In the genomic region with DNA sequence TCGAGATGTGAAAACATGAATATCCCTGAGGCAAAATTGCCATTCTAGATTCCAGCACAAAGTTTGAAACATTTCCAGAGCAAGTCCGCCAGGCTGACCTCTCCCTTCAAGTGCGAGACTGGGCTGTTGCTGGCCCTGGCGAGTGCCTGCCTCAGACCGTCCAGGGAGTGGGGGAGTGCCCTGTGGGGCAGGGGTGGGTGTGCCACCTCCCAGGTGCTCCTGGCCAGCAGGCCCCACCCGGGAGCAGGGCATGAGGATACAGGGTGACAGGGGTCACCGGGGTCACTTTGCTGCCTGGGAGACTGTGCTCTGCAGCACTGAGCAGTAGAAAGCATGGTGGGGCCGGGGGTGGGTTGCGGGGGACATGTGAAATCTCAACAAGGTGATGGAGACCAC, we compare ENCODE assay signal across 25 cellular contexts.
A peak's percentile ranks its signal among the peaks of the same experiment; 100 is the strongest.
DNase-seq lines count a peak whose midpoint lies in the region; ATAC-seq and TF ChIP-seq lines count a peak whose summit lies in the region.
"Had no signal": no experiment of that assay in that cellular context is flagged by ENCODE, and none has a peak within 500 bp of the region (broad histone marks: within the 10 kb centered on the region; RNA-seq: fewer than 3 reads in every experiment).

No MANE protein-coding gene starts in this region.

- no peaks in the 10 kb centered on the region for H3K27me3 Mint-ChIP-seq in CD4-positive, alpha-beta memory T cell
- H3K27me3 Mint-ChIP-seq: activated naive CD4-positive, alpha-beta T cell treated with anti-CD3 and anti-CD28 coated beads, Interleukin-2, amount 50 U/mL, for 24 hours; IgD-negative memory B cell had no signal

- H3K9me3 Mint-ChIP-seq in CD4-positive, alpha-beta memory T cell = no peaks in the 10 kb centered on the region
- H3K9me3 Mint-ChIP-seq: activated naive CD4-positive, alpha-beta T cell treated with anti-CD3 and anti-CD28 coated beads, Interleukin-2, amount 50 U/mL, for 24 hours; activated T-helper 1 cell treated with anti-CD3 and anti-CD28 coated beads, Interleukin-12 subunit alpha, Interleukin-12 subunit beta, Interleukin-2, Interleukin-4 antibody, amounts not matched to agents 30 ng/mL and 10 ng/mL and 1 ng/mL, durations not matched to agents 14 hours and 24 hours and 36 hours; CD14-positive monocyte; IgD-negative memory B cell; natural killer cell had no signal

- no peak overlapping the region for H2BK12ac ChIP-seq in neuronal stem cell (ENCODE audit: low read length)

- H3K4me3 ChIP-seq in neuronal stem cell (ENCODE audit: low read length in 2 of 2) (no peak overlapping the region), upper lobe of right lung (no peak overlapping the region), Peyer's patch (no peak overlapping the region)
- H3K4me3 ChIP-seq in CD4-positive, alpha-beta memory T cell (ENCODE audit: low read length in 2 of 2) = no peak overlapping the region
- H3K4me3 ChIP-seq: dorsolateral prefrontal cortex, heart right ventricle had no signal

- WGBS in neuronal stem cell (ENCODE audit: extremely low coverage in 2 of 2, insufficient read length in 2 of 2, insufficient replicate concordance in 1 of 2), 2 donors = no CpG with 5 or more reads among the region's 9 CpGs

- H3K36me3 Mint-ChIP-seq in CD4-positive, alpha-beta memory T cell = peaks cover 0 to 11% of the 10 kb centered on the region in 2 donors
- H3K36me3 Mint-ChIP-seq: natural killer cell had no signal

- no peak overlapping the region for H3K14ac ChIP-seq in neuronal stem cell (ENCODE audit: low read length)

- H3K4me1 ChIP-seq in foreskin keratinocyte = peaks cover 25% of the 10 kb centered on the region
- H3K4me1 ChIP-seq in neuronal stem cell (ENCODE audit: control insufficient read depth in 2 of 2, insufficient read depth in 1 of 2, low read depth in 1 of 2, low read length in 2 of 2) = peaks cover 20 to 43% of the 10 kb centered on the region in 2 donors
- H3K4me1 ChIP-seq in upper lobe of right lung = peaks cover 34% of the 10 kb centered on the region
- H3K4me1 ChIP-seq in Peyer's patch = no peaks in the 10 kb centered on the region
- no peaks in the 10 kb centered on the region for H3K4me1 ChIP-seq in CD4-positive, alpha-beta memory T cell (ENCODE audit: insufficient read depth, low read length)

- no peak overlapping the region for H2BK15ac ChIP-seq in neuronal stem cell (ENCODE audit: low read length)

- peaks cover 2% of the 10 kb centered on the region for H3K79me1 ChIP-seq in neuronal stem cell (ENCODE audit: low read depth, low read length)

- intact Hi-C loops in upper lobe of right lung (cut with DNase I) = no loop called here
- intact Hi-C loops in CD4-positive, alpha-beta memory T cell (cut with micrococcal nuclease) = no loop called here

- no peaks in the 10 kb centered on the region for H3K4me1 Mint-ChIP-seq in CD4-positive, alpha-beta memory T cell
- H3K4me1 Mint-ChIP-seq: activated naive CD4-positive, alpha-beta T cell treated with anti-CD3 and anti-CD28 coated beads, Interleukin-2, amount 50 U/mL, for 24 hours had no signal

- no peak overlapping the region for H2BK5ac ChIP-seq in neuronal stem cell (ENCODE audit: low read length)

- no peak overlapping the region for H3K27ac Mint-ChIP-seq in CD4-positive, alpha-beta memory T cell
- H3K27ac Mint-ChIP-seq: activated naive CD4-positive, alpha-beta T cell treated with anti-CD3 and anti-CD28 coated beads, Interleukin-2, amount 50 U/mL, for 24 hours; activated T-helper 1 cell treated with anti-CD3 and anti-CD28 coated beads, Interleukin-12 subunit alpha, Interleukin-12 subunit beta, Interleukin-2, Interleukin-4 antibody, amounts not matched to agents 30 ng/mL and 10 ng/mL and 1 ng/mL, durations not matched to agents 14 hours and 24 hours and 36 hours; CD14-positive monocyte; IgD-negative memory B cell; natural killer cell had no signal

- POLR2A ChIA-PET in RWPE1 (lab: Yijun Ruan, JAX; ENCODE audit: low non-redundant PET) = interaction anchor here (0.6 kb wide), 1 partner anchor 81 kb away, joined by 4 read pairs; no protein-coding TSS in a partner anchor
- POLR2A ChIA-PET in CD4-positive, alpha-beta memory T cell (lab: Charles Lee; ENCODE audit: partially characterized antibody) = no interaction called here

- no peak overlapping the region for H3K4ac ChIP-seq in neuronal stem cell (ENCODE audit: low read length)

- CTCF ChIA-PET in RWPE1 (lab: Yijun Ruan, JAX) = no interaction called here
- CTCF ChIA-PET in CD4-positive, alpha-beta memory T cell (lab: Charles Lee; ENCODE audit: partially characterized antibody) = no interaction called here

- H3K27ac ChIP-seq in RWPE1 = peak overlapping the region; percentile 93
- H3K27ac ChIP-seq in foreskin keratinocyte = peak overlapping the region; percentile 8
- no peak overlapping the region for H3K27ac ChIP-seq in neuronal stem cell (replicated peaks; ENCODE audit: low read length)
- H3K27ac ChIP-seq in upper lobe of right lung = peak overlapping the region; percentile 58
- H3K27ac ChIP-seq in Peyer's patch = no peak overlapping the region
- H3K27ac ChIP-seq in CD4-positive, alpha-beta memory T cell (ENCODE audit: low read depth, low read length) = no peak overlapping the region

- H2AK5ac ChIP-seq in neuronal stem cell (ENCODE audit: low read depth, low read length) = no peak overlapping the region

- no peaks in the 10 kb centered on the region for H3K9me3 ChIP-seq in neuronal stem cell (replicated peaks in 1 of 2; ENCODE audit: control insufficient read depth in 2 of 2, insufficient read depth in 1 of 2, low read depth in 1 of 2, low read length in 2 of 2)
- H3K9me3 ChIP-seq in upper lobe of right lung = no peaks in the 10 kb centered on the region
- H3K9me3 ChIP-seq in Peyer's patch = no peaks in the 10 kb centered on the region
- no peaks in the 10 kb centered on the region for H3K9me3 ChIP-seq in CD4-positive, alpha-beta memory T cell (ENCODE audit: control insufficient read depth in 1 of 2, low read length in 2 of 2)
- H3K9me3 ChIP-seq: heart right ventricle had no signal

- ATAC-seq in foreskin keratinocyte = no peak
- ATAC-seq in upper lobe of right lung = peak; percentile 50
- ATAC-seq: heart right ventricle had no signal

- H4K8ac ChIP-seq in neuronal stem cell (ENCODE audit: low read depth, low read length) = no peak overlapping the region

- TF ChIP-seq POLR2A in Peyer's patch (IDR thresholded peaks at IDR 0.05) = no peak

- H3K9ac ChIP-seq in neuronal stem cell (ENCODE audit: low read depth, low read length, poor library complexity) = no peak overlapping the region

- H2AFZ ChIP-seq in neuronal stem cell (ENCODE audit: low read length) = no peak overlapping the region

- H3K36me3 ChIP-seq in neuronal stem cell (replicated peaks in 1 of 2; ENCODE audit: control insufficient read depth in 2 of 2, insufficient read depth in 2 of 2, low read length in 2 of 2) = no peaks in the 10 kb centered on the region
- no peaks in the 10 kb centered on the region for H3K36me3 ChIP-seq in upper lobe of right lung
- H3K36me3 ChIP-seq in Peyer's patch = no peaks in the 10 kb centered on the region
- no peaks in the 10 kb centered on the region for H3K36me3 ChIP-seq in CD4-positive, alpha-beta memory T cell (ENCODE audit: insufficient read depth, low read length)

- no peak for TF ChIP-seq CTCF in RWPE1 (conservative IDR thresholded peaks at IDR 0.05; ENCODE audit: low read depth)
- no peak for TF ChIP-seq CTCF in foreskin keratinocyte (conservative IDR thresholded peaks at IDR 0.05)
- TF ChIP-seq CTCF in upper lobe of right lung (IDR thresholded peaks at IDR 0.05) = no peak
- TF ChIP-seq CTCF in Peyer's patch (IDR thresholded peaks at IDR 0.05) = no peak

- H3K18ac ChIP-seq in neuronal stem cell (ENCODE audit: low read length) = peak overlapping the region; percentile 49

- no peak overlapping the region for H3K23ac ChIP-seq in neuronal stem cell (ENCODE audit: low read depth, low read length, poor library complexity)

- no peak for DNase-seq in RWPE1 (ENCODE audit: low spot score)
- DNase-seq in foreskin keratinocyte = no peak
- no peak for DNase-seq in neuronal stem cell (ENCODE audit: low spot score)
- no peak for DNase-seq in upper lobe of right lung
- no peak for DNase-seq in NCI-H446 (lab: John Stamatoyannopoulos, UW)
- no peak for DNase-seq in Peyer's patch
- DNase-seq in CD4-positive, alpha-beta memory T cell = no peak
- DNase-seq: activated CD4-positive, alpha-beta T cell treated with anti-CD3 and anti-CD28 coated beads, Interleukin-2, amount 50 U/mL, for 4 hours; activated CD4-positive, CD25-positive, alpha-beta regulatory T cell; anterior cingulate cortex; caudate nucleus; DMS 273 treated with DMSO at 0.1 percent for 48 hours; dorsolateral prefrontal cortex; heart right ventricle; natural killer cell; NCI-H1105 treated with DMSO at 0.1 percent for 48 hours; NCI-H2029 treated with DMSO at 0.1 percent for 48 hours; NCI-H2227 treated with DMSO at 0.1 percent for 48 hours; NCI-H82; SHP77 treated with DMSO at 0.1 percent for 48 hours; stimulated activated CD4-positive, alpha-beta T cell treated with anti-CD3 and anti-CD28 coated beads, Interleukin-15, amount 100 ng/mL, for 24 hours had no signal

- H4K91ac ChIP-seq in neuronal stem cell (ENCODE audit: low read depth, low read length, poor library complexity) = no peak overlapping the region

- no peak overlapping the region for H3K4me2 ChIP-seq in neuronal stem cell (ENCODE audit: insufficient read depth, low read length, poor library complexity, severe bottlenecking)

- H3K4me3 Mint-ChIP-seq in CD4-positive, alpha-beta memory T cell = no peak overlapping the region
- H3K4me3 Mint-ChIP-seq: activated naive CD4-positive, alpha-beta T cell treated with anti-CD3 and anti-CD28 coated beads, Interleukin-2, amount 50 U/mL, for 24 hours; activated T-helper 1 cell treated with anti-CD3 and anti-CD28 coated beads, Interleukin-12 subunit alpha, Interleukin-12 subunit beta, Interleukin-2, Interleukin-4 antibody, amounts not matched to agents 30 ng/mL and 10 ng/mL and 1 ng/mL, durations not matched to agents 14 hours and 24 hours and 36 hours; CD14-positive monocyte; IgD-negative memory B cell; natural killer cell had no signal

- H2BK120ac ChIP-seq in neuronal stem cell (ENCODE audit: low read depth, low read length) = no peak overlapping the region

- no peaks in the 10 kb centered on the region for H3K27me3 ChIP-seq in foreskin keratinocyte
- H3K27me3 ChIP-seq in neuronal stem cell (ENCODE audit: control insufficient read depth in 3 of 3, insufficient read depth in 3 of 3, low read depth in 1 of 3, low read length in 3 of 3) = no peaks in the 10 kb centered on the region
- no peaks in the 10 kb centered on the region for H3K27me3 ChIP-seq in upper lobe of right lung
- no peaks in the 10 kb centered on the region for H3K27me3 ChIP-seq in Peyer's patch
- no peaks in the 10 kb centered on the region for H3K27me3 ChIP-seq in CD4-positive, alpha-beta memory T cell (ENCODE audit: insufficient read depth, low read length)
- H3K27me3 ChIP-seq: dorsolateral prefrontal cortex, heart right ventricle had no signal

Comparison
In these comparisons a context has a peak if more than half of its experiments do, and no peak if none do; other contexts are left out.
1. H3K27ac ChIP-seq: peak in RWPE1 (single experiment), foreskin keratinocyte (single experiment) and upper lobe of right lung (single experiment); none in neuronal stem cell (single experiment), Peyer's patch (0 of 4) and CD4-positive, alpha-beta memory T cell (single experiment).